Comparison of ENCODE assay signal across 3 cellular contexts in the genomic region with DNA sequence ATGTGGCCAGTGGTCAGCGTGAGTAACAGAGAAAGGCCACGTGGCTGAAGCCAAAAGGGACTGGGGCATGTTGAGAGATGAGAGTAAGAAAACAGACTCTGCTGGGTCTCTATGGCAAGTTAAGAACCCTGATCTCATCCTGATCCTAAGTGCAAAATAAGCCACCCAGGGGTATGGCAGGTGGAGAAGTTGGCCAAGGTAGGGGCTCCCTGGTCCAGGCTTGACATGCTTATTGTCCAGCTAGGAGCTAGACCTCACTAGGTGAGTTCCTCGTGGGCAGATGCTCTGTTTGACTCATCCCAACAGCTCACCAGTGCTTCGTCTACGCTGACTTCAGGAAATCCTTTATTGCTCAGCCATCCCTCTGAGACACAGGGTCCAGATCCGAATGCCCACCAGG.
"Had no signal": no experiment of that assay in that cellular context is flagged by ENCODE, and none has a peak within 500 bp of the region (broad histone marks: within the 10 kb centered on the region; RNA-seq: fewer than 3 reads in every experiment).

No MANE protein-coding gene starts in this region.

- ATAC-seq: GM23338 had no signal

- H3K4me2 ChIP-seq: GM23338 had no signal

- H3K4me3 ChIP-seq: GM23338 had no signal

- H2AFZ ChIP-seq: GM23338 had no signal

- DNase-seq: H9, HCEC 1CT had no signal
